In the genomic region with DNA sequence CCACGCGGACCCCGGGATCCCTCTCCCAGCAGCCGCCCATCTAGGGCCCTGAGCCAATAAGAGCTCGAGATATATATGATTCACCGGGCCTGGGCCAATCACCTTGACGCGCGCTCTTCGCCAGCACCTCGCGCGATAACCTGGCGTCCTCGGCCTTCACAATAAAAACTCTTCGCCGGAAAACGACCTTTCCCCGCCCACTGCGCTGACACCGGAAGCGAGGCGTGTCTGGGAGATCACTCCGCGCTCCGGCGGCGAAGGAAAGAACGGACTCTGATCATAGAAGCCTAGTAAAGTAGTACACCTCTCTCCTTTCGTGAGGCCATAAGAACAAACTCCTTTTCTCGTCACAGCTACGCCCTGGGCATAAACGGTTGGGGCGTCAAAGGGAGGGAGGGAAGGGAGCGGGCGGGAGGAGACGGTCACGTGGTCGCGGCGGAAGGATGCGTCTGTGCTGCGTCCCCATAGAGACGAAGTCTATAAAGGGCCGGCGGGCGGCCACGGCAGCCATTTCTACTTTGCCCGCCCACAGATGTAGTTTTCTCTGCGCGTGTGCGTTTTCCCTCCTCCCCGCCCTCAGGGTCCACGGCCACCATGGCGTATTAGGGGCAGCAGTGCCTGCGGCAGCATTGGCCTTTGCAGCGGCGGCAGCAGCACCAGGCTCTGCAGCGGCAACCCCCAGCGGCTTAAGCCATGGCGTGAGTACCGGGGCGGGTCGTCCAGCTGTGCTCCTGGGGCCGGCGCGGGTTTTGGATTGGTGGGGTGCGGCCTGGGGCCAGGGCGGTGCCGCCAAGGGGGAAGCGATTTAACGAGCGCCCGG, we compare ENCODE assay signal across 1 cellular context.
TF ChIP-seq lines count a peak whose summit lies in the region.

A gene with protein sequence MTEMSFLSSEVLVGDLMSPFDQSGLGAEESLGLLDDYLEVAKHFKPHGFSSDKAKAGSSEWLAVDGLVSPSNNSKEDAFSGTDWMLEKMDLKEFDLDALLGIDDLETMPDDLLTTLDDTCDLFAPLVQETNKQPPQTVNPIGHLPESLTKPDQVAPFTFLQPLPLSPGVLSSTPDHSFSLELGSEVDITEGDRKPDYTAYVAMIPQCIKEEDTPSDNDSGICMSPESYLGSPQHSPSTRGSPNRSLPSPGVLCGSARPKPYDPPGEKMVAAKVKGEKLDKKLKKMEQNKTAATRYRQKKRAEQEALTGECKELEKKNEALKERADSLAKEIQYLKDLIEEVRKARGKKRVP (plus strand): TSS at position 509 of the 820 bp plus-strand sequence. CDS start 884 bp downstream, outside the sequence.

TF ChIP-seq in HEK293, 187 proteins besides CTCF, POLR2A, EP300 and RAD21 (continued from another document):
- TF ChIP-seq, protein P1, sequence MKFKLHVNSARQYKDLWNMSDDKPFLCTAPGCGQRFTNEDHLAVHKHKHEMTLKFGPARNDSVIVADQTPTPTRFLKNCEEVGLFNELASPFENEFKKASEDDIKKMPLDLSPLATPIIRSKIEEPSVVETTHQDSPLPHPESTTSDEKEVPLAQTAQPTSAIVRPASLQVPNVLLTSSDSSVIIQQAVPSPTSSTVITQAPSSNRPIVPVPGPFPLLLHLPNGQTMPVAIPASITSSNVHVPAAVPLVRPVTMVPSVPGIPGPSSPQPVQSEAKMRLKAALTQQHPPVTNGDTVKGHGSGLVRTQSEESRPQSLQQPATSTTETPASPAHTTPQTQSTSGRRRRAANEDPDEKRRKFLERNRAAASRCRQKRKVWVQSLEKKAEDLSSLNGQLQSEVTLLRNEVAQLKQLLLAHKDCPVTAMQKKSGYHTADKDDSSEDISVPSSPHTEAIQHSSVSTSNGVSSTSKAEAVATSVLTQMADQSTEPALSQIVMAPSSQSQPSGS (tag by site-specific recombination; IDR thresholded peaks at IDR 0.05; ENCODE audit: low read depth), result no peak
- TF ChIP-seq BCL11B (tag by site-specific recombination; IDR thresholded peaks at IDR 0.05; ENCODE audit: low read depth) (no peak; the same call in 1 of the 2 replicates), ZNF274 (IDR thresholded peaks at IDR 0.05; ENCODE audit: low read length) (no peak), ZNF274 (tag by site-specific recombination; IDR thresholded peaks at IDR 0.05; ENCODE audit: borderline replicate concordance) (no peak), ZNF677 (tag by site-specific recombination; IDR thresholded peaks at IDR 0.05) (no peak), RBAK (tag by site-specific recombination; IDR thresholded peaks at IDR 0.05) (peak; percentile 76; the same call in 1 of the 2 replicates), ZNF548 (tag by site-specific recombination; IDR thresholded peaks at IDR 0.05) (no peak), IKZF3 (tag by site-specific recombination; IDR thresholded peaks at IDR 0.05) (peak; percentile 70), ZNF175 (tag by site-specific recombination; IDR thresholded peaks at IDR 0.05) (no peak), ZNF521 (tag by site-specific recombination; IDR thresholded peaks at IDR 0.05) (no peak), ZNF585B (tag by site-specific recombination; IDR thresholded peaks at IDR 0.05) (0 out of 2 replicates have a peak, but pooled peaks have one; percentile 6)
- TF ChIP-seq, protein P2, sequence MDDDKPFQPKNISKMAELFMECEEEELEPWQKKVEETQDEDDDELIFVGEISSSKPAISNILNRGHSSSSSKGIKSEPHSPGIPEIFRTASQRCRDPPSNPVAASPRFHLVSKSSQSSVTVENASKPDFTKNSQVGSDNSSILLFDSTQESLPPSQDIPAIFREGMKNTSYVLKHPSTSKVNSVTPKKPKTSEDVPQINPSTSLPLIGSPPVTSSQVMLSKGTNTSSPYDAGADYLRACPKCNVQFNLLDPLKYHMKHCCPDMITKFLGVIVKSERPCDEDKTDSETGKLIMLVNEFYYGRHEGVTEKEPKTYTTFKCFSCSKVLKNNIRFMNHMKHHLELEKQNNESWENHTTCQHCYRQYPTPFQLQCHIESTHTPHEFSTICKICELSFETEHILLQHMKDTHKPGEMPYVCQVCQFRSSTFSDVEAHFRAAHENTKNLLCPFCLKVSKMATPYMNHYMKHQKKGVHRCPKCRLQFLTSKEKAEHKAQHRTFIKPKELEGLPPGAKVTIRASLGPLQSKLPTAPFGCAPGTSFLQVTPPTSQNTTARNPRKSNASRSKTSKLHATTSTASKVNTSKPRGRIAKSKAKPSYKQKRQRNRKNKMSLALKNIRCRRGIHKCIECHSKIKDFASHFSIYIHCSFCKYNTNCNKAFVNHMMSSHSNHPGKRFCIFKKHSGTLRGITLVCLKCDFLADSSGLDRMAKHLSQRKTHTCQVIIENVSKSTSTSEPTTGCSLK (tag by site-specific recombination; IDR thresholded peaks at IDR 0.05), result no peak
